In the genomic region with DNA sequence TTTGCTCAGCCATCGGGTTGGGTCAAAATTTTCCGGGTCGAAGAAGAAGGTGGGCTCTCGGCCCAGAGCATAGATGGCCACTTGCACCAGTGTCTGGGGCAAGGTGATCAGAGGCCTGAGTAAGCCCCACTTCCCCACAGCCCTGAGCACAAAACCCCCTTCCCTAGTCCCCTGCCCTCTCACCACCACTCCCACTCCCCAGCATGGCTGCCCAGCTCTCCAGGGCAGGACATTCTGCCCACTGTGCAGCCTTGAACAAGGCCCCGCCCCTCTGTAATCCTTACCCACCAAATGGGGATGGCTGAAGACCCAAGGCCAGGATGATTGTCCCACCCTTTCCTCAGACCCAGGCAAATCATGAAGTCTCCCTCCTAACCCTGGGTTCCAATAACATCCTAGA, we compare ENCODE assay signal across 20 cellular contexts. TPM values are rescaled to one million over a fixed set of nuclear protein-coding genes. Genes with fewer than 3 reads are reported as not detected.
DNase-seq lines count a peak whose midpoint lies in the region; ATAC-seq and TF ChIP-seq lines count a peak whose summit lies in the region.
"Had no signal": no experiment of that assay in that cellular context is flagged by ENCODE, and none has a peak within 500 bp of the region (broad histone marks: within the 10 kb centered on the region; RNA-seq: fewer than 3 reads in every experiment).

No MANE protein-coding gene starts in this region.

- H3K9me3 ChIP-seq in HEK293 (ENCODE audit: control insufficient read depth, insufficient read depth, low read depth, low read length) (no peaks in the 10 kb centered on the region), neuronal stem cell (replicated peaks in 1 of 2; ENCODE audit: control insufficient read depth in 2 of 2, insufficient read depth in 1 of 2, low read depth in 1 of 2, low read length in 2 of 2) (peaks cover under 1 to 5% of the 10 kb centered on the region in 2 donors)
- H3K9me3 ChIP-seq: A549 had no signal

- H3K4me1 ChIP-seq in HEK293 (ENCODE audit: control insufficient read depth, insufficient read depth, low read length), result no peaks in the 10 kb centered on the region
- H3K4me1 ChIP-seq in neuronal stem cell (ENCODE audit: control insufficient read depth in 2 of 2, insufficient read depth in 1 of 2, low read depth in 1 of 2, low read length in 2 of 2), result no peaks in the 10 kb centered on the region
- H3K4me1 ChIP-seq: A549, BLaER1 had no signal

- TF ChIP-seq CTCF in HEK293 (tag by site-specific recombination; IDR thresholded peaks at IDR 0.05), result no peak

- H3K4me3 Mint-ChIP-seq in central memory CD8-positive, alpha-beta T cell, result no peak overlapping the region
- no peak overlapping the region for H3K4me3 Mint-ChIP-seq in stimulated activated effector memory CD8-positive, alpha-beta T cell treated with anti-CD3 and anti-CD28 coated beads, Interleukin-12 subunit alpha, Interleukin-12 subunit beta, amount 100 ng/mL, for 72 hours
- H3K4me3 Mint-ChIP-seq in activated T-cell treated with anti-CD3 and anti-CD28 coated beads, Interleukin-2, amount 50 U/mL, for 72 hours, result no peak overlapping the region
- H3K4me3 Mint-ChIP-seq: CD14-positive monocyte; CD8-positive, alpha-beta T cell; GM23338; HFFc6 had no signal

- no peak overlapping the region for H2BK120ac ChIP-seq in neuronal stem cell (ENCODE audit: low read depth, low read length)

- no peak overlapping the region for H4K91ac ChIP-seq in neuronal stem cell (ENCODE audit: low read depth, low read length, poor library complexity)

- no peaks in the 10 kb centered on the region for H3K36me3 Mint-ChIP-seq in central memory CD8-positive, alpha-beta T cell (ENCODE audit: insufficient read depth)
- H3K36me3 Mint-ChIP-seq in stimulated activated effector memory CD8-positive, alpha-beta T cell treated with anti-CD3 and anti-CD28 coated beads, Interleukin-12 subunit alpha, Interleukin-12 subunit beta, amount 100 ng/mL, for 72 hours, result no peaks in the 10 kb centered on the region
- no peaks in the 10 kb centered on the region for H3K36me3 Mint-ChIP-seq in activated T-cell treated with anti-CD3 and anti-CD28 coated beads, Interleukin-2, amount 50 U/mL, for 72 hours (ENCODE audit: insufficient read depth in 2 of 2)
- H3K36me3 Mint-ChIP-seq: CD14-positive monocyte; CD8-positive, alpha-beta T cell had no signal

- DNase-seq in central memory CD8-positive, alpha-beta T cell (ENCODE audit: low spot score in 2 of 2), result no peak
- DNase-seq in neuronal stem cell (ENCODE audit: low spot score) (no peak), DMS153 (lab: John Stamatoyannopoulos, UW) (no peak), HuH-7 (ENCODE audit: low spot score) (no peak)
- DNase-seq in stimulated activated effector memory CD8-positive, alpha-beta T cell treated with anti-CD3 and anti-CD28 coated beads, Interleukin-12 subunit alpha, Interleukin-12 subunit beta, amount 100 ng/mL, for 72 hours (ENCODE audit: low spot score in 2 of 2), result no peak
- no peak for DNase-seq in activated T-cell treated with anti-CD3 and anti-CD28 coated beads, Interleukin-2, amount 50 U/mL, for 72 hours
- DNase-seq: CD8-positive, alpha-beta T cell; DMS79; GDM1; HCEC 1CT; HFFc6; IMR-90 had no signal

- H3K18ac ChIP-seq in neuronal stem cell (ENCODE audit: low read length), result no peak overlapping the region

- no peak overlapping the region for H2AFZ ChIP-seq in neuronal stem cell (ENCODE audit: low read length)
- H2AFZ ChIP-seq: GM23338 had no signal

- no CpG with 5 or more reads among the region's 5 CpGs for WGBS in neuronal stem cell (ENCODE audit: extremely low coverage in 2 of 2, insufficient read length in 2 of 2, insufficient replicate concordance in 1 of 2), 2 donors

- H3K14ac ChIP-seq in neuronal stem cell (ENCODE audit: low read length), result no peak overlapping the region

- no peak overlapping the region for H3K4ac ChIP-seq in neuronal stem cell (ENCODE audit: low read length)

- H3K9ac ChIP-seq in neuronal stem cell (ENCODE audit: low read depth, low read length, poor library complexity), result no peak overlapping the region
- H3K9ac ChIP-seq: BLaER1 had no signal

- ATAC-seq in central memory CD8-positive, alpha-beta T cell (replicated peaks; ENCODE audit: extremely low read depth, poor library complexity, severe bottlenecking), result no peak
- ATAC-seq in stimulated activated effector memory CD8-positive, alpha-beta T cell treated with anti-CD3 and anti-CD28 coated beads, Interleukin-12 subunit alpha, Interleukin-12 subunit beta, amount 100 ng/mL, for 72 hours, result no peak
- no peak for ATAC-seq in activated T-cell treated with anti-CD3 and anti-CD28 coated beads, Interleukin-2, amount 50 U/mL, for 72 hours (replicated peaks in 1 of 2)
- ATAC-seq: A549; CD8-positive, alpha-beta T cell; GM23338; K562 had no signal

- H3K27ac ChIP-seq in HEK293 (ENCODE audit: extremely low read depth, low read depth, low read length), result no peak overlapping the region
- H3K27ac ChIP-seq in neuronal stem cell (replicated peaks; ENCODE audit: low read length), result no peak overlapping the region
- H3K27ac ChIP-seq: 22Rv1, A549, BLaER1, HL-60 had no signal

- H3K4me3 ChIP-seq in HEK293 (ENCODE audit: low read depth, low read length) (no peak overlapping the region), neuronal stem cell (ENCODE audit: low read length in 2 of 2) (no peak overlapping the region)
- H3K4me3 ChIP-seq: A549, BLaER1, GM23338, K562 had no signal

- peak overlapping the region; percentile 36 for H3K27ac Mint-ChIP-seq in central memory CD8-positive, alpha-beta T cell (ENCODE audit: low read depth)
- peak overlapping the region; percentile 23 for H3K27ac Mint-ChIP-seq in stimulated activated effector memory CD8-positive, alpha-beta T cell treated with anti-CD3 and anti-CD28 coated beads, Interleukin-12 subunit alpha, Interleukin-12 subunit beta, amount 100 ng/mL, for 72 hours
- no peak overlapping the region for H3K27ac Mint-ChIP-seq in activated T-cell treated with anti-CD3 and anti-CD28 coated beads, Interleukin-2, amount 50 U/mL, for 72 hours
- H3K27ac Mint-ChIP-seq: CD8-positive, alpha-beta T cell; GM23338; HFFc6 had no signal

- CTCF ChIA-PET in HEK293 (lab: Yijun Ruan, JAX), result interaction anchor here (0.5 kb wide), 1 partner anchor 69 kb away, joined by 3 read pairs; no protein-coding TSS in a partner anchor

- H3K36me3 ChIP-seq in HEK293 (ENCODE audit: control insufficient read depth in 2 of 2, insufficient read depth in 1 of 2, low read length in 2 of 2), result no peaks in the 10 kb centered on the region
- H3K36me3 ChIP-seq in neuronal stem cell (replicated peaks in 1 of 2; ENCODE audit: control insufficient read depth in 2 of 2, insufficient read depth in 2 of 2, low read length in 2 of 2), result no peaks in the 10 kb centered on the region
- H3K36me3 ChIP-seq: BLaER1 had no signal

- no peaks in the 10 kb centered on the region for H3K79me1 ChIP-seq in neuronal stem cell (ENCODE audit: low read depth, low read length)

- no peak overlapping the region for H3K23ac ChIP-seq in neuronal stem cell (ENCODE audit: low read depth, low read length, poor library complexity)

- peaks cover 0 to 9% (median 0%) of the 10 kb centered on the region in 3 experiments for H3K27me3 ChIP-seq in neuronal stem cell (ENCODE audit: control insufficient read depth in 3 of 3, insufficient read depth in 3 of 3, low read depth in 1 of 3, low read length in 3 of 3)
- H3K27me3 ChIP-seq: BLaER1 had no signal

- H3K27me3 Mint-ChIP-seq in central memory CD8-positive, alpha-beta T cell, result peaks cover 12% of the 10 kb centered on the region
- no peaks in the 10 kb centered on the region for H3K27me3 Mint-ChIP-seq in activated T-cell treated with anti-CD3 and anti-CD28 coated beads, Interleukin-2, amount 50 U/mL, for 72 hours (ENCODE audit: low read depth)

- no peaks in the 10 kb centered on the region for H3K9me3 Mint-ChIP-seq in central memory CD8-positive, alpha-beta T cell
- no peaks in the 10 kb centered on the region for H3K9me3 Mint-ChIP-seq in stimulated activated effector memory CD8-positive, alpha-beta T cell treated with anti-CD3 and anti-CD28 coated beads, Interleukin-12 subunit alpha, Interleukin-12 subunit beta, amount 100 ng/mL, for 72 hours
- H3K9me3 Mint-ChIP-seq in activated T-cell treated with anti-CD3 and anti-CD28 coated beads, Interleukin-2, amount 50 U/mL, for 72 hours, result no peaks in the 10 kb centered on the region
- H3K9me3 Mint-ChIP-seq: CD8-positive, alpha-beta T cell; HFFc6 had no signal

- H3K4me2 ChIP-seq in neuronal stem cell (ENCODE audit: insufficient read depth, low read length, poor library complexity, severe bottlenecking), result no peak overlapping the region
- H3K4me2 ChIP-seq: A549, BLaER1, GM23338 had no signal

- no peaks in the 10 kb centered on the region for H3K4me1 Mint-ChIP-seq in central memory CD8-positive, alpha-beta T cell
- no peaks in the 10 kb centered on the region for H3K4me1 Mint-ChIP-seq in stimulated activated effector memory CD8-positive, alpha-beta T cell treated with anti-CD3 and anti-CD28 coated beads, Interleukin-12 subunit alpha, Interleukin-12 subunit beta, amount 100 ng/mL, for 72 hours
- no peaks in the 10 kb centered on the region for H3K4me1 Mint-ChIP-seq in activated T-cell treated with anti-CD3 and anti-CD28 coated beads, Interleukin-2, amount 50 U/mL, for 72 hours (ENCODE audit: low read depth)
- H3K4me1 Mint-ChIP-seq: GM23338 had no signal

- no peak overlapping the region for H2BK12ac ChIP-seq in neuronal stem cell (ENCODE audit: low read length)

- POLR2A ChIA-PET in HEK293 (lab: Yijun Ruan, JAX), result no interaction called here

- H4K8ac ChIP-seq in neuronal stem cell (ENCODE audit: low read depth, low read length), result no peak overlapping the region

- peak overlapping the region; percentile 25 for H2AK5ac ChIP-seq in neuronal stem cell (ENCODE audit: low read depth, low read length)

- no peak overlapping the region for H2BK5ac ChIP-seq in neuronal stem cell (ENCODE audit: low read length)

- no peak overlapping the region for H2BK15ac ChIP-seq in neuronal stem cell (ENCODE audit: low read length)

TF ChIP-seq in HEK293, 187 proteins besides CTCF, POLR2A, EP300 and RAD21:
- TF ChIP-seq, protein P1, sequence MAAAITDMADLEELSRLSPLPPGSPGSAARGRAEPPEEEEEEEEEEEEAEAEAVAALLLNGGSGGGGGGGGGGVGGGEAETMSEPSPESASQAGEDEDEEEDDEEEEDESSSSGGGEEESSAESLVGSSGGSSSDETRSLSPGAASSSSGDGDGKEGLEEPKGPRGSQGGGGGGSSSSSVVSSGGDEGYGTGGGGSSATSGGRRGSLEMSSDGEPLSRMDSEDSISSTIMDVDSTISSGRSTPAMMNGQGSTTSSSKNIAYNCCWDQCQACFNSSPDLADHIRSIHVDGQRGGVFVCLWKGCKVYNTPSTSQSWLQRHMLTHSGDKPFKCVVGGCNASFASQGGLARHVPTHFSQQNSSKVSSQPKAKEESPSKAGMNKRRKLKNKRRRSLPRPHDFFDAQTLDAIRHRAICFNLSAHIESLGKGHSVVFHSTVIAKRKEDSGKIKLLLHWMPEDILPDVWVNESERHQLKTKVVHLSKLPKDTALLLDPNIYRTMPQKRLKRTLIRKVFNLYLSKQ (tag by site-specific recombination; IDR thresholded peaks at IDR 0.05; ENCODE audit: borderline replicate concordance), result no peak
- TF ChIP-seq SP2 (tag by site-specific recombination; IDR thresholded peaks at IDR 0.05), result peak; percentile 12; the same call in 1 of the 2 replicates

RNA-seq across cellular contexts. Expression of gene CYP11A1, which starts 28.8 kb away (rescaled TPM):
- 0.77 TPM for polyA plus RNA-seq in neuronal stem cell (2013, experiment 1 of 2)
- polyA plus RNA-seq in neuronal stem cell (2013, experiment 2 of 2), result 0.80 TPM
- under 1 TPM; 0.21 to 0.26 TPM for total RNA-seq in activated T-cell treated with anti-CD3 and anti-CD28 coated beads, Interleukin-2, amount 50 U/mL, for 72 hours
- total RNA-seq: CD8-positive, alpha-beta T cell had no signal
- polyA plus RNA-seq: CD14-positive monocyte had no signal
